8 cellular contexts compared by ENCODE assay signal in the genomic region with DNA sequence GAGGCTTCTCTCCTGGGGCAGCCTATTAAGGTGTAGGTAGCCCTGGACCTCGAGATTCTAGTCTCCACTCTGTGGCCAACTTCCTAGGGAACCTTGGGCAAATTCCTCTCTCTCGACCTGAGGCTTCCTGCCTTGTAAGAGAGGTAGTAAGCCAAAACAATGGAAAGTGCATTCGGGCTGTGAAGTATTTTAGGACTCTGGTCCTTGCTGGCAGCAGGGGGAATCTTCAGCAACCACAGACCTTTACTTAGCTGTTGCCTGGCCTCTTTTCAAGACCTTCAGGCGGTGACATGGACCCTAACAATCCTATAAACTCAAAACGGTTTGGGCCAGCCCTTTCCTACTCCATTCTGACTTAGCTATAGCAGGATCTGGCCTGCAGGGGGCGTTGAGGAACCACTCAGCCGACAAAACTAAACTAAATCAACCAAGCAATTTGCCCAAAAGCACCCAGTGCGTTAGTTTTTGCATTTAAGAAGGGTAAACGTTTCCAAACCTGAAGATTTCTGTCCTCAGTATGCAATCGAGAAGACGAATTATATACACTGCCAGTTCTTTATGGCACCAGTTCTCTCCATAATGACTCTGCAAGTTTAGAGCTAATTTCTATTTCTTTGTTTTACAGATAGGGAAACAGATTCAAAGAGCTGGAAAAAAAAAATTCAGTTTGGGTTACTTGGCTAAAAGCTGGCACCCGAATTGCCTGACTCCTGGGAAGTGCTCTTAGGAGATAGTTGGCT. TPM values are rescaled to one million over a fixed set of nuclear protein-coding genes. Genes with fewer than 3 reads are reported as not detected.
A peak's percentile ranks its signal among the peaks of the same experiment; 100 is the strongest.
DNase-seq lines count a peak whose midpoint lies in the region; ATAC-seq and TF ChIP-seq lines count a peak whose summit lies in the region.

No MANE protein-coding gene starts in this region.

- H3K27ac ChIP-seq in brain microvascular endothelial cell, result peak overlapping the region; percentile 47
- H3K27ac ChIP-seq in iPS-20b (ENCODE audit: low read length), result no peak overlapping the region

- H3K27me3 ChIP-seq in brain microvascular endothelial cell (replicated peaks) (no peaks in the 10 kb centered on the region), iPS-20b (ENCODE audit: insufficient read depth, low read length) (no peaks in the 10 kb centered on the region), skeletal muscle satellite cell (ENCODE audit: control insufficient read depth, insufficient read depth, low read length) (no peaks in the 10 kb centered on the region)

- H3K4me1 ChIP-seq in iPS-20b (ENCODE audit: insufficient read depth, low read length) (peaks cover 16% of the 10 kb centered on the region), skeletal muscle satellite cell (ENCODE audit: control insufficient read depth, insufficient read depth, low read length) (peaks cover 33% of the 10 kb centered on the region)

- peak overlapping the region; percentile 69 for H3K4me2 ChIP-seq in skeletal muscle satellite cell (ENCODE audit: low read length)

- ATAC-seq in GM19035 (IDR thresholded peaks at IDR 0.05; ENCODE audit: unreplicated experiment) (peak; percentile 25), HG03135 (IDR thresholded peaks at IDR 0.05; ENCODE audit: unreplicated experiment) (no peak)

- H3K9ac ChIP-seq in iPS-20b (ENCODE audit: low read depth, low read length), result peak overlapping the region; percentile 59; the same call in 1 of the 2 replicates
- H3K9ac ChIP-seq in skeletal muscle satellite cell (ENCODE audit: low read depth, low read length), result peak overlapping the region; percentile 40

- peak; percentile 97 for TF ChIP-seq CTCF in brain microvascular endothelial cell (IDR thresholded peaks at IDR 0.05; ENCODE audit: low read depth, low read length, missing control alignments)

- H3K9me3 ChIP-seq in iPS-20b (ENCODE audit: insufficient read depth, low read depth, low read length), result no peaks in the 10 kb centered on the region
- H3K9me3 ChIP-seq in skeletal muscle satellite cell (replicated peaks; ENCODE audit: low read length), result no peaks in the 10 kb centered on the region

- H3K4me3 ChIP-seq in brain microvascular endothelial cell (ENCODE audit: low read depth, low read length) (no peak overlapping the region), iPS-20b (ENCODE audit: low read length) (peak overlapping the region; percentile 52), skeletal muscle satellite cell (ENCODE audit: low read length) (peak overlapping the region; percentile 43)

- in situ Hi-C loops in brain microvascular endothelial cell (cut with HindIII; ENCODE audit: low pct_ligation_motif_present, low sequenced_read_pairs), result no loop called here

- H3K36me3 ChIP-seq in brain microvascular endothelial cell (replicated peaks), result no peaks in the 10 kb centered on the region
- no peaks in the 10 kb centered on the region; the same call in 1 of the 2 replicates for H3K36me3 ChIP-seq in iPS-20b (ENCODE audit: insufficient read depth, low read depth, low read length)
- no peaks in the 10 kb centered on the region for H3K36me3 ChIP-seq in skeletal muscle satellite cell (ENCODE audit: insufficient read depth, low read length)

- DNase-seq in AG08395 (ENCODE audit: low spot score) (peak; percentile 71), NCI-H2107 (lab: John Stamatoyannopoulos, UW) (peak; percentile 78), UCSD-AML1 (lab: John Stamatoyannopoulos, UW; ENCODE audit: unreplicated experiment) (peak; percentile 79), brain microvascular endothelial cell (peak; percentile 79)

RNA-seq across cellular contexts. Expression of a gene that starts 10.9 kb away (rescaled TPM):
- 26.0 and 33.7 TPM in 2 replicates for total RNA-seq in skeletal muscle satellite cell (2012; rRNA removed)

RNA-seq across cellular contexts. Expression of a gene that starts 12.5 kb away (rescaled TPM):
- total RNA-seq in skeletal muscle satellite cell (2012; rRNA removed), result 71.9 and 108 TPM in 2 replicates

RNA-seq across cellular contexts. Expression of a gene that starts 15.6 kb away (rescaled TPM):
- total RNA-seq in skeletal muscle satellite cell (2012; rRNA removed), result 60.9 and 61.9 TPM in 2 replicates
